Comparison of ENCODE assay signal across 17 cellular contexts in genomic region chr6:150273457-150274309, GRCh38.
DNase-seq lines count a peak whose midpoint lies in the region; ATAC-seq and TF ChIP-seq lines count a peak whose summit lies in the region.
"Had no signal": no experiment of that assay in that cellular context is flagged by ENCODE, and none has a peak within 500 bp of the region (broad histone marks: within the 10 kb centered on the region; RNA-seq: fewer than 3 reads in every experiment).

No MANE protein-coding gene starts in this region.

- TF ChIP-seq CTCF in OCI-LY7 (conservative IDR thresholded peaks at IDR 0.05; ENCODE audit: low read length) (no peak), colonic mucosa (IDR thresholded peaks at IDR 0.05) (no peak), HFFc6 (IDR thresholded peaks at IDR 0.05) (no peak)

- no peaks in the 10 kb centered on the region for H3K9me3 ChIP-seq in OCI-LY7 (ENCODE audit: low read length)
- no peaks in the 10 kb centered on the region for H3K9me3 ChIP-seq in colonic mucosa
- H3K9me3 ChIP-seq: ascending aorta had no signal

- H3K9me3 Mint-ChIP-seq in immature natural killer cell (no peaks in the 10 kb centered on the region), HFFc6 (no peaks in the 10 kb centered on the region)
- H3K9me3 Mint-ChIP-seq: IgD-negative memory B cell; stimulated activated naive CD8-positive, alpha-beta T cell treated with anti-CD3 and anti-CD28 coated beads, Interleukin-15, amount 100 ng/mL, for 72 hours had no signal

- H4K20me1 ChIP-seq in OCI-LY7 (ENCODE audit: insufficient read depth, low read length), result no peaks in the 10 kb centered on the region

- H3K4me2 ChIP-seq in OCI-LY7 (ENCODE audit: low read length), result peak overlapping the region; percentile 60

- H3K27ac Mint-ChIP-seq in immature natural killer cell, result no peak overlapping the region
- no peak overlapping the region for H3K27ac Mint-ChIP-seq in HFFc6
- H3K27ac Mint-ChIP-seq: IgD-negative memory B cell; memory B cell; stimulated activated naive CD8-positive, alpha-beta T cell treated with anti-CD3 and anti-CD28 coated beads, Interleukin-15, amount 100 ng/mL, for 72 hours had no signal

- H3K36me3 ChIP-seq in OCI-LY7 (ENCODE audit: insufficient read depth, low read length), result no peaks in the 10 kb centered on the region
- H3K36me3 ChIP-seq in colonic mucosa, result no peaks in the 10 kb centered on the region
- H3K36me3 ChIP-seq: ascending aorta had no signal

- H3K79me2 ChIP-seq in OCI-LY7 (ENCODE audit: insufficient read depth, low read depth, low read length), result no peaks in the 10 kb centered on the region

- POLR2A ChIA-PET in OCI-LY7 (lab: Charles Lee), result interaction anchor here (0.6 to 1.0 kb wide), 3 partner anchors 110 to 808 kb away, joined by 3 to 4 read pairs (median 3); no protein-coding TSS in a partner anchor

- H3K36me3 Mint-ChIP-seq in immature natural killer cell (no peaks in the 10 kb centered on the region), HFFc6 (ENCODE audit: low read depth) (no peaks in the 10 kb centered on the region)
- H3K36me3 Mint-ChIP-seq: IgD-negative memory B cell, memory B cell had no signal

- peak overlapping the region in 3 of 5 donors; percentile 10 to 41 (median 21) for H3K4me3 Mint-ChIP-seq in immature natural killer cell
- no peak overlapping the region for H3K4me3 Mint-ChIP-seq in HFFc6
- H3K4me3 Mint-ChIP-seq: IgD-negative memory B cell; memory B cell; stimulated activated naive CD8-positive, alpha-beta T cell treated with anti-CD3 and anti-CD28 coated beads, Interleukin-15, amount 100 ng/mL, for 72 hours had no signal

- H3K4me3 ChIP-seq in OCI-LY7 (ENCODE audit: low read depth, low read length, poor library complexity, severe bottlenecking) (peak overlapping the region; percentile 15), colonic mucosa (no peak overlapping the region)
- H3K4me3 ChIP-seq: ascending aorta had no signal

- CTCF ChIA-PET in OCI-LY7 (lab: Charles Lee; ENCODE audit: unreplicated experiment), result interaction anchor here (1.0 kb wide), 1 partner anchor 8 kb away, joined by 3 read pairs; no protein-coding TSS in a partner anchor

- peak overlapping the region; percentile 38; the same call in 1 of the 2 replicates for H2AFZ ChIP-seq in OCI-LY7 (ENCODE audit: low read length)

- no TSS peak for BruUV-seq in OCI-LY7 (replicated peaks; lab: Mats Ljungman, UMichigan)

- peaks cover 5 to 19% (median 6%) of the 10 kb centered on the region in 3 donors for H3K27me3 Mint-ChIP-seq in immature natural killer cell (ENCODE audit: low read depth in 3 of 3)
- H3K27me3 Mint-ChIP-seq in HFFc6 (ENCODE audit: insufficient read depth), result peaks cover 7% of the 10 kb centered on the region

- H3K27ac ChIP-seq in OCI-LY7 (ENCODE audit: low read depth, low read length, poor library complexity, severe bottlenecking) (peak overlapping the region; percentile 44), colonic mucosa (no peak overlapping the region)
- H3K27ac ChIP-seq: ascending aorta, VCaP had no signal

- DNase-seq in DMS 273 treated with DMSO at 0.1 percent for 48 hours (lab: John Stamatoyannopoulos, UW), result peak; percentile 90
- DNase-seq in OCI-LY7 (ENCODE audit: low spot score), result peak; percentile 86
- peak; percentile 35 to 46 (median 35) for DNase-seq in immature natural killer cell
- no peak for DNase-seq in colonic mucosa
- DNase-seq in activated effector memory CD4-positive, alpha-beta T cell treated with Interleukin-2 at 50 U/mL for 16 hours, result no peak
- no peak for DNase-seq in HFFc6
- DNase-seq: DND-41; hypothalamus; NCI-H2107; stimulated activated CD4-positive, alpha-beta T cell treated with anti-CD3 and anti-CD28 coated beads, Interleukin-4, amount 100 ng/mL, for 24 hours; stimulated activated naive CD8-positive, alpha-beta T cell treated with anti-CD3 and anti-CD28 coated beads, Interleukin-15, amount 100 ng/mL, for 72 hours had no signal

- peak; percentile 50 for ATAC-seq in GM21619 (IDR thresholded peaks at IDR 0.05; ENCODE audit: unreplicated experiment)
- no peak for ATAC-seq in GM21447 (IDR thresholded peaks at IDR 0.05; ENCODE audit: unreplicated experiment)
- ATAC-seq: stimulated activated naive CD8-positive, alpha-beta T cell treated with anti-CD3 and anti-CD28 coated beads, Interleukin-15, amount 100 ng/mL, for 72 hours had no signal

- intact Hi-C loops in OCI-LY7 (cut with micrococcal nuclease; ENCODE audit: unreplicated experiment), result loop anchor here (2.0 to 5.0 kb wide), 2 partner anchors 59 to 89 kb away; no protein-coding TSS in a partner anchor
- intact Hi-C loops in colonic mucosa (cut with DNase I), result no loop called here

- H3K9ac ChIP-seq in colonic mucosa (ENCODE audit: low read depth in 2 of 2, low read length in 2 of 2), result no peak overlapping the region

- peaks cover 61% of the 10 kb centered on the region for H3K4me1 ChIP-seq in OCI-LY7 (ENCODE audit: insufficient read depth, low read length, poor library complexity, severe bottlenecking)
- H3K4me1 ChIP-seq in colonic mucosa, result no peaks in the 10 kb centered on the region
- H3K4me1 ChIP-seq: ascending aorta had no signal

- H3K27me3 ChIP-seq in colonic mucosa, result no peaks in the 10 kb centered on the region
- H3K27me3 ChIP-seq: ascending aorta had no signal

- H3K9me2 ChIP-seq in OCI-LY7 (ENCODE audit: insufficient read depth, low read length), result no peaks in the 10 kb centered on the region

- H3K4me1 Mint-ChIP-seq in immature natural killer cell (peaks cover 12 to 18% of the 10 kb centered on the region in 2 donors), HFFc6 (ENCODE audit: low read depth) (peaks cover 35% of the 10 kb centered on the region)
- H3K4me1 Mint-ChIP-seq: memory B cell; stimulated activated naive CD8-positive, alpha-beta T cell treated with anti-CD3 and anti-CD28 coated beads, Interleukin-15, amount 100 ng/mL, for 72 hours had no signal

Comparison
In these comparisons a context has a peak if more than half of its experiments do, and no peak if none do; other contexts are left out.
1. DNase-seq: peak in DMS 273 treated with DMSO at 0.1 percent for 48 hours (single experiment), OCI-LY7 (single experiment) and immature natural killer cell (3 of 3); none in colonic mucosa (single experiment), activated effector memory CD4-positive, alpha-beta T cell treated with Interleukin-2 at 50 U/mL for 16 hours (single experiment) and HFFc6 (single experiment).